Comparison of ENCODE assay signal across 8 cellular contexts in genomic region chr17:56834380-56835258, GRCh38. TPM values are rescaled to one million over a fixed set of nuclear protein-coding genes. Genes with fewer than 3 reads are reported as not detected.
DNase-seq lines count a peak whose midpoint lies in the region; ATAC-seq and TF ChIP-seq lines count a peak whose summit lies in the region.

No MANE protein-coding gene starts in this region.

- H3K27ac Mint-ChIP-seq in nephron progenitor cell: no peak overlapping the region
- peak overlapping the region; percentile 83 for H3K27ac Mint-ChIP-seq in stimulated activated naive CD8-positive, alpha-beta T cell treated with anti-CD3 and anti-CD28 coated beads, Interleukin-15, Interleukin-2, amounts not matched to agents 100 ng/mL and 50 ng/mL, for 24 hours

- peak overlapping the region; percentile 83 for H3K4me3 Mint-ChIP-seq in nephron progenitor cell
- peak overlapping the region; percentile 89 for H3K4me3 Mint-ChIP-seq in stimulated activated naive CD8-positive, alpha-beta T cell treated with anti-CD3 and anti-CD28 coated beads, Interleukin-15, Interleukin-2, amounts not matched to agents 100 ng/mL and 50 ng/mL, for 24 hours

- peak; percentile 67 for DNase-seq in SIG-M5 treated with dmso at 0.1 percent for 504 hours (lab: John Stamatoyannopoulos, UW; ENCODE audit: unreplicated experiment)
- no peak for DNase-seq in SIG-M5 (lab: John Stamatoyannopoulos, UW)
- peak; percentile 64 for DNase-seq in NCI-H774 (lab: John Stamatoyannopoulos, UW)
- peak; percentile 62 for DNase-seq in activated T-cell treated with anti-CD3 and anti-CD28 coated beads for 48 hours (ENCODE audit: low read depth)
- DNase-seq in nephron progenitor cell: peak; percentile 64

- no peaks in the 10 kb centered on the region for H3K9me3 Mint-ChIP-seq in nephron progenitor cell
- no peaks in the 10 kb centered on the region for H3K9me3 Mint-ChIP-seq in stimulated activated naive CD8-positive, alpha-beta T cell treated with anti-CD3 and anti-CD28 coated beads, Interleukin-15, Interleukin-2, amounts not matched to agents 100 ng/mL and 50 ng/mL, for 24 hours

- peak; percentile 14 for TF ChIP-seq CTCF in nephron progenitor cell (IDR thresholded peaks at IDR 0.05)

- peaks cover 58% of the 10 kb centered on the region for H3K27me3 Mint-ChIP-seq in nephron progenitor cell (ENCODE audit: low read depth, poor library complexity)
- no peaks in the 10 kb centered on the region for H3K27me3 Mint-ChIP-seq in stimulated activated naive CD8-positive, alpha-beta T cell treated with anti-CD3 and anti-CD28 coated beads, Interleukin-15, Interleukin-2, amounts not matched to agents 100 ng/mL and 50 ng/mL, for 24 hours

- ATAC-seq in HG03097 (IDR thresholded peaks at IDR 0.05; ENCODE audit: low FRiP score, unreplicated experiment): peak; percentile 23
- peak; percentile 15 for ATAC-seq in esophagus mucosa

- H3K36me3 Mint-ChIP-seq in nephron progenitor cell (ENCODE audit: low read depth): peaks cover 37% of the 10 kb centered on the region
- peaks cover 43% of the 10 kb centered on the region for H3K36me3 Mint-ChIP-seq in stimulated activated naive CD8-positive, alpha-beta T cell treated with anti-CD3 and anti-CD28 coated beads, Interleukin-15, Interleukin-2, amounts not matched to agents 100 ng/mL and 50 ng/mL, for 24 hours (ENCODE audit: low read depth)

- H3K4me1 Mint-ChIP-seq in nephron progenitor cell: peaks cover 44% of the 10 kb centered on the region
- H3K4me1 Mint-ChIP-seq in stimulated activated naive CD8-positive, alpha-beta T cell treated with anti-CD3 and anti-CD28 coated beads, Interleukin-15, Interleukin-2, amounts not matched to agents 100 ng/mL and 50 ng/mL, for 24 hours (ENCODE audit: low read depth): peaks cover 71% of the 10 kb centered on the region

RNA-seq across cellular contexts. Expression of gene DGKE, which starts 0.7 kb away (rescaled TPM):
- 3.1 TPM for total RNA-seq in esophagus mucosa

RNA-seq across cellular contexts. Expression of gene C17orf67, which starts 0.9 kb away (rescaled TPM):
- total RNA-seq in esophagus mucosa: 0.52 TPM
